Comparison of ENCODE assay signal across 13 cellular contexts in genomic region chr20:45919536-45919933, GRCh38. TPM values are rescaled to one million over a fixed set of nuclear protein-coding genes. Genes with fewer than 3 reads are reported as not detected.
A peak's percentile ranks its signal among the peaks of the same experiment; 100 is the strongest.
DNase-seq lines count a peak whose midpoint lies in the region; ATAC-seq and TF ChIP-seq lines count a peak whose summit lies in the region.
"Had no signal": no experiment of that assay in that cellular context is flagged by ENCODE, and none has a peak within 500 bp of the region (broad histone marks: within the 10 kb centered on the region; RNA-seq: fewer than 3 reads in every experiment).

No MANE protein-coding gene starts in this region.

- H3K4me1 ChIP-seq in neural progenitor cell = peaks cover 3% of the 10 kb centered on the region
- H3K4me1 ChIP-seq in aorta (ENCODE audit: control insufficient read depth in 1 of 2, insufficient read depth in 2 of 2, low read length in 2 of 2) = no peaks in the 10 kb centered on the region

- no peaks in the 10 kb centered on the region for H3K36me3 Mint-ChIP-seq in neural progenitor cell
- H3K36me3 Mint-ChIP-seq: activated CD8-positive, alpha-beta memory T cell treated with anti-CD3 and anti-CD28 coated beads, Interleukin-2, amount 10 ng/mL, durations not matched to agents 7 days and 5 days had no signal

- 1 to 4% methylated on average over 4 of the region's 4 CpGs for WGBS in aorta, 2 donors

- H3K4me3 ChIP-seq in fibroblast of the aortic adventitia (ENCODE audit: low read depth, low read length) = no peak overlapping the region
- H3K4me3 ChIP-seq in neural progenitor cell = no peak overlapping the region
- no peak overlapping the region for H3K4me3 ChIP-seq in aorta (ENCODE audit: low read length in 2 of 2)
- H3K4me3 ChIP-seq: cardiac muscle cell had no signal

- TF ChIP-seq CTCF in fibroblast of the aortic adventitia (IDR thresholded peaks at IDR 0.05; ENCODE audit: insufficient read depth, low read length) (no peak), neural progenitor cell (IDR thresholded peaks at IDR 0.05) (no peak)

- H3K4me2 ChIP-seq in neural progenitor cell = no peak overlapping the region

- no peaks in the 10 kb centered on the region for H3K27me3 ChIP-seq in neural progenitor cell
- H3K27me3 ChIP-seq in aorta (ENCODE audit: control insufficient read depth in 1 of 2, insufficient read depth in 2 of 2, low read length in 1 of 2) = no peaks in the 10 kb centered on the region
- H3K27me3 ChIP-seq: cardiac muscle cell had no signal

- H3K36me3 ChIP-seq in neural progenitor cell = no peaks in the 10 kb centered on the region
- no peaks in the 10 kb centered on the region for H3K36me3 ChIP-seq in aorta (ENCODE audit: control insufficient read depth in 1 of 2, insufficient read depth in 2 of 2, low read length in 1 of 2)
- H3K36me3 ChIP-seq: cardiac muscle cell, neutrophil had no signal

- peak overlapping the region; percentile 58 for H3K4me3 Mint-ChIP-seq in neural progenitor cell
- H3K4me3 Mint-ChIP-seq: activated CD8-positive, alpha-beta memory T cell treated with anti-CD3 and anti-CD28 coated beads, Interleukin-2, amount 10 ng/mL, durations not matched to agents 7 days and 5 days had no signal

- H3K27ac ChIP-seq in neural progenitor cell (no peak overlapping the region), aorta (ENCODE audit: low read depth in 1 of 2, low read length in 2 of 2) (no peak overlapping the region)
- H3K27ac ChIP-seq: cardiac muscle cell, neutrophil had no signal

- H3K9me3 Mint-ChIP-seq in neural progenitor cell = no peaks in the 10 kb centered on the region

- peak; percentile 26 for DNase-seq in NCI-H2029 (lab: John Stamatoyannopoulos, UW)
- no peak for DNase-seq in NCI-H2029 treated with DMSO at 0.1 percent for 48 hours (lab: John Stamatoyannopoulos, UW)
- peak; percentile 89 for DNase-seq in fibroblast of the aortic adventitia (ENCODE audit: low read depth)
- no peak for DNase-seq in neural progenitor cell (ENCODE audit: low spot score)
- DNase-seq in aorta = peak in 1 of 2 donors; percentile 84
- DNase-seq in activated CD4-positive, alpha-beta T cell treated with anti-CD3 and anti-CD28 coated beads for 48 hours = no peak
- DNase-seq in activated CD4-positive, CD25-positive, alpha-beta regulatory T cell (lab: John Stamatoyannopoulos, UW) = no peak
- DNase-seq in NCI-H1694 treated with DMSO at 0.1 percent for 48 hours (lab: John Stamatoyannopoulos, UW) = no peak
- DNase-seq: activated CD8-positive, alpha-beta memory T cell treated with anti-CD3 and anti-CD28 coated beads, Interleukin-2, amount 10 ng/mL, durations not matched to agents 7 days and 5 days; DMS79 had no signal

- H2AFZ ChIP-seq in neural progenitor cell (replicated peaks) = no peak overlapping the region

- H3K9ac ChIP-seq in neural progenitor cell = no peak overlapping the region

- H3K9me3 ChIP-seq in neural progenitor cell (ENCODE audit: low read depth) (no peaks in the 10 kb centered on the region), aorta (ENCODE audit: control insufficient read depth, low read length) (no peaks in the 10 kb centered on the region)
- H3K9me3 ChIP-seq: neutrophil had no signal

- peaks cover 28% of the 10 kb centered on the region for H3K4me1 Mint-ChIP-seq in neural progenitor cell

- peak overlapping the region; percentile 37 for H3K27ac Mint-ChIP-seq in neural progenitor cell
- H3K27ac Mint-ChIP-seq: activated CD8-positive, alpha-beta memory T cell treated with anti-CD3 and anti-CD28 coated beads, Interleukin-2, amount 10 ng/mL, durations not matched to agents 7 days and 5 days had no signal

- no peaks in the 10 kb centered on the region for H4K20me1 ChIP-seq in neural progenitor cell (ENCODE audit: low read depth)

- peak; percentile 86 for ATAC-seq in aorta (ENCODE audit: low FRiP score)
- ATAC-seq: activated CD8-positive, alpha-beta memory T cell treated with anti-CD3 and anti-CD28 coated beads, Interleukin-2, amount 10 ng/mL, durations not matched to agents 7 days and 5 days had no signal

- intact Hi-C loops in aorta (cut with DNase I) = no loop called here

- H3F3A ChIP-seq in neural progenitor cell (ENCODE audit: low read depth) = no peaks in the 10 kb centered on the region

- H3K79me2 ChIP-seq in neural progenitor cell (ENCODE audit: low read depth) = no peaks in the 10 kb centered on the region

- H3K27me3 Mint-ChIP-seq in neural progenitor cell (ENCODE audit: insufficient read depth, low read depth) = peaks cover 3% of the 10 kb centered on the region

RNA-seq across cellular contexts. Expression of gene PLTP, which starts 7.6 kb away (rescaled TPM):
- total RNA-seq in fibroblast of the aortic adventitia (ENCODE audit: low replicate concordance) = 66.9 and 107 TPM in 2 replicates
- total RNA-seq in neural progenitor cell (ENCODE audit: low replicate concordance) = 22.3 and 54.4 TPM in 2 replicates
- 100 to 1,000 TPM; 113 to 445 TPM for total RNA-seq in aorta
- polyA plus RNA-seq in aorta = 100 to 1,000 TPM in 1 of 2 donors, 10 to 100 TPM in 1; 80.7 to 103 TPM

RNA-seq across cellular contexts. Expression of gene PCIF1, which starts 14.9 kb away (rescaled TPM):
- total RNA-seq in fibroblast of the aortic adventitia (ENCODE audit: low replicate concordance) (12.1 and 15.9 TPM in 2 replicates), neural progenitor cell (ENCODE audit: low replicate concordance) (9.5 and 24.5 TPM in 2 replicates), aorta (10 to 100 TPM; 32.5 to 33.3 TPM)
- polyA plus RNA-seq in aorta = 10 to 100 TPM; 15.5 to 43.4 TPM

RNA-seq across cellular contexts. Expression of gene CTSA, which starts 28.4 kb away (rescaled TPM):
- total RNA-seq in fibroblast of the aortic adventitia (ENCODE audit: low replicate concordance) = 56.2 and 166 TPM in 2 replicates
- 15.1 and 30.9 TPM in 2 replicates for total RNA-seq in neural progenitor cell (ENCODE audit: low replicate concordance)
- total RNA-seq in aorta = 100 to 1,000 TPM in 1 of 2 donors, 10 to 100 TPM in 1; 83.4 to 140 TPM
- 100 to 1,000 TPM in 1 of 2 donors, 10 to 100 TPM in 1; 37.9 to 175 TPM for polyA plus RNA-seq in aorta

RNA-seq across cellular contexts. Expression of gene NEURL2, which starts 28.5 kb away (rescaled TPM):
- total RNA-seq in fibroblast of the aortic adventitia (ENCODE audit: low replicate concordance) (6.8 and 7.0 TPM in 2 replicates), neural progenitor cell (ENCODE audit: low replicate concordance) (0.24 and 1.2 TPM in 2 replicates), aorta (10 to 100 TPM in 1 of 2 donors, 1 to 10 TPM in 1; 9.9 to 32.9 TPM)
- polyA plus RNA-seq in aorta = 1 to 10 TPM; 2.0 to 7.0 TPM

RNA-seq across cellular contexts. Expression of gene SPATA25, which starts 32.1 kb away (rescaled TPM):
- total RNA-seq in fibroblast of the aortic adventitia (ENCODE audit: low replicate concordance) = 2.1 and 9.6 TPM in 2 replicates
- total RNA-seq in neural progenitor cell (ENCODE audit: low replicate concordance) = 0.43 and 0.54 TPM in 2 replicates
- total RNA-seq in aorta = 1 to 10 TPM; 2.9 to 8.6 TPM
- 1 to 10 TPM in 1 of 2 donors, not detected in 1; 2.3 TPM for polyA plus RNA-seq in aorta
- total RNA-seq: NCI-H460 had no signal

Comparison
In these comparisons a context has a peak if more than half of its experiments do, and no peak if none do; other contexts are left out.
1. DNase-seq: peak in NCI-H2029 (single experiment) and fibroblast of the aortic adventitia (single experiment); none in NCI-H2029 treated with DMSO at 0.1 percent for 48 hours (single experiment), neural progenitor cell (single experiment), activated CD4-positive, alpha-beta T cell treated with anti-CD3 and anti-CD28 coated beads for 48 hours (single experiment), activated CD4-positive, CD25-positive, alpha-beta regulatory T cell (0 of 4) and NCI-H1694 treated with DMSO at 0.1 percent for 48 hours (single experiment).